ENCODE assay signal across 24 cellular contexts in the genomic region with DNA sequence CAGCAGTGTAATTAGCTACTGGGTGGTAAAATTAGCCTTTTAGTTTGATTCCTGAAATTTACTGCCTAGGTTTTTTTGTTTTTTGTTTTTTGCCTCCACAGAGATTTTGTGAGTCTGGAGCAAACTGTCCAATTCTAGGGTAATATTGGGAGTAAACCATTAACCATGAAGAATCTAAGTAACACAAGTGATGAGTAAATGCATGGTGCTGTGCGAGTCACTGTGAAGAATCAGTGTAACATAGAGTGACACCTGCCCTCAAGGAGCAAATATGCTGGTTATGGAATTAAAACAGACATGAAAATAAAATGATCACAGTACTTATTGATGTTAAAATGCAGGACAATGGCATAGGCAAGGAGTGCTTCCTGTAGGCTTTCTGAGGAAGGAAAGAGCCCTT.
"Had no signal": no experiment of that assay in that cellular context is flagged by ENCODE, and none has a peak within 500 bp of the region (broad histone marks: within the 10 kb centered on the region; RNA-seq: fewer than 3 reads in every experiment).

No MANE protein-coding gene starts in this region.

- H3K4me1 ChIP-seq: breast epithelium, heart right ventricle, right lobe of liver, stomach, thyroid gland, upper lobe of left lung, vagina had no signal

- H3K4me3 ChIP-seq: breast epithelium, heart right ventricle, right lobe of liver, skin epidermis, stomach, thyroid gland, upper lobe of left lung, vagina had no signal

- DNase-seq: activated CD4-positive, alpha-beta T cell treated with anti-CD3 and anti-CD28 coated beads for 36 hours; activated CD4-positive, CD25-positive, alpha-beta regulatory T cell; activated CD8-positive, alpha-beta memory T cell treated with anti-CD3 and anti-CD28 coated beads, Interleukin-2, amount 10 ng/mL, durations not matched to agents 7 days and 5 days; activated CD8-positive, alpha-beta T cell treated with anti-CD3 and anti-CD28 coated beads, Interleukin-2, amount 10 ng/mL, durations not matched to agents 7 days and 5 days; activated naive CD4-positive, alpha-beta T cell; activated T-cell treated with anti-CD3 and anti-CD28 coated beads, Interleukin-2, amount 50 U/mL, for 48 hours; central memory CD4-positive, alpha-beta T cell; effector CD8-positive, alpha-beta T cell; foreskin fibroblast; heart right ventricle; left ventricle myocardium superior; posterior cingulate gyrus; right lobe of liver; stimulated activated CD4-positive, alpha-beta T cell treated with anti-CD3 and anti-CD28 coated beads, Interleukin-4, amount 100 ng/mL, for 24 hours; stomach; thyroid gland; upper lobe of left lung had no signal

- H3K36me3 ChIP-seq: breast epithelium, right lobe of liver, thyroid gland had no signal

- H3K9me3 ChIP-seq: right lobe of liver, thyroid gland, upper lobe of left lung, vagina had no signal

- H3K27me3 ChIP-seq: breast epithelium, heart right ventricle, right lobe of liver, stomach, thyroid gland, upper lobe of left lung, vagina had no signal

- FAIRE-seq: colon had no signal

- H3K27ac ChIP-seq: breast epithelium, heart right ventricle, right lobe of liver, skin epidermis, stomach, thyroid gland, upper lobe of left lung, vagina had no signal

- ATAC-seq: activated CD4-positive, alpha-beta T cell treated with anti-CD3 and anti-CD28 coated beads for 36 hours; activated CD8-positive, alpha-beta memory T cell treated with anti-CD3 and anti-CD28 coated beads, Interleukin-2, amount 10 ng/mL, durations not matched to agents 7 days and 5 days; activated CD8-positive, alpha-beta T cell treated with anti-CD3 and anti-CD28 coated beads, Interleukin-2, amount 10 ng/mL, durations not matched to agents 7 days and 5 days; activated naive CD4-positive, alpha-beta T cell treated with anti-CD3 and anti-CD28 coated beads, Interleukin-2, amount 50 U/mL, for 72 hours; esophagus mucosa; heart right ventricle; left ventricle myocardium superior; stimulated activated effector memory CD8-positive, alpha-beta T cell treated with anti-CD3 and anti-CD28 coated beads, Interleukin-12 subunit alpha, Interleukin-12 subunit beta, amount 100 ng/mL, for 72 hours had no signal
